1 cellular context compared by ENCODE assay signal in genomic region chr5:5351288-5352089, GRCh38.
TF ChIP-seq lines count a peak whose summit lies in the region.

No MANE protein-coding gene starts in this region.

TF ChIP-seq in K562, 482 proteins besides CTCF, POLR2A, EP300 and RAD21 (continued from another document):
- no peak for TF ChIP-seq ZNF318 (IDR thresholded peaks at IDR 0.05; ENCODE audit: borderline replicate concordance in 1 of 2, low read depth in 1 of 2)
- no peak for TF ChIP-seq ZNF12 (CRISPR knock-in tag; IDR thresholded peaks at IDR 0.05)
- no peak for TF ChIP-seq BACH1 (tag; IDR thresholded peaks at IDR 0.05)
- TF ChIP-seq ZNF592 (IDR thresholded peaks at IDR 0.05), result 0 out of 2 replicates have a peak, but pooled peaks have one; percentile 20
- TF ChIP-seq WHSC1 (IDR thresholded peaks at IDR 0.05; ENCODE audit: low read length), result no peak
- TF ChIP-seq ZNF511 (CRISPR knock-in tag; IDR thresholded peaks at IDR 0.05), result no peak
- TF ChIP-seq ZNF197 (CRISPR knock-in tag; IDR thresholded peaks at IDR 0.05; ENCODE audit: low read depth), result no peak
- TF ChIP-seq RFX1 (IDR thresholded peaks at IDR 0.05), result no peak
- no peak for TF ChIP-seq KDM5B (IDR thresholded peaks at IDR 0.05; ENCODE audit: insufficient replicate concordance, low read depth, low read length)
- no peak for TF ChIP-seq TOE1 (IDR thresholded peaks at IDR 0.05; ENCODE audit: borderline replicate concordance)
- TF ChIP-seq TOE1 (CRISPR knock-in tag; IDR thresholded peaks at IDR 0.05; ENCODE audit: borderline replicate concordance, low read depth), result no peak
- peak; percentile 96 for TF ChIP-seq FOSL1 (tag; conservative IDR thresholded peaks at IDR 0.05)
- no peak for TF ChIP-seq NR2C1 (IDR thresholded peaks at IDR 0.05)
- no peak for TF ChIP-seq NR2C1 (tag; IDR thresholded peaks at IDR 0.05)
- TF ChIP-seq HNRNPK (IDR thresholded peaks at IDR 0.05; ENCODE audit: low read depth, low read length, poor library complexity, severe bottlenecking), result no peak
- 0 out of 2 replicates have a peak, but pooled peaks have one; percentile 73 for TF ChIP-seq DMBX1 (CRISPR knock-in tag; IDR thresholded peaks at IDR 0.05; ENCODE audit: borderline replicate concordance)
- peak; percentile 69; the same call in 1 of the 2 replicates for TF ChIP-seq NFRKB (IDR thresholded peaks at IDR 0.05; ENCODE audit: low read depth)
- TF ChIP-seq ARID1B (IDR thresholded peaks at IDR 0.05), result peak; percentile 14; the same call in 1 of the 2 replicates
- no peak for TF ChIP-seq ELF4 (CRISPR knock-in tag; IDR thresholded peaks at IDR 0.05)
- TF ChIP-seq ZNF507 (tag; conservative IDR thresholded peaks at IDR 0.05), result no peak
- TF ChIP-seq POLR2AphosphoS2 (IDR thresholded peaks at IDR 0.05; ENCODE audit: low read length), result no peak
- 0 out of 2 replicates have a peak, but pooled peaks have one; percentile 47 for TF ChIP-seq ZKSCAN8 (CRISPR knock-in tag; IDR thresholded peaks at IDR 0.05)
- TF ChIP-seq TRIM24 (IDR thresholded peaks at IDR 0.05), result peak in 1 of 2 experiments; percentile 55; a peak in 2 of 4 replicates
- no peak for TF ChIP-seq IFI16 (CRISPR knock-in tag; IDR thresholded peaks at IDR 0.05)
- TF ChIP-seq MEF2D (tag; conservative IDR thresholded peaks at IDR 0.05; ENCODE audit: low read depth), result no peak
- TF ChIP-seq, protein P1, sequence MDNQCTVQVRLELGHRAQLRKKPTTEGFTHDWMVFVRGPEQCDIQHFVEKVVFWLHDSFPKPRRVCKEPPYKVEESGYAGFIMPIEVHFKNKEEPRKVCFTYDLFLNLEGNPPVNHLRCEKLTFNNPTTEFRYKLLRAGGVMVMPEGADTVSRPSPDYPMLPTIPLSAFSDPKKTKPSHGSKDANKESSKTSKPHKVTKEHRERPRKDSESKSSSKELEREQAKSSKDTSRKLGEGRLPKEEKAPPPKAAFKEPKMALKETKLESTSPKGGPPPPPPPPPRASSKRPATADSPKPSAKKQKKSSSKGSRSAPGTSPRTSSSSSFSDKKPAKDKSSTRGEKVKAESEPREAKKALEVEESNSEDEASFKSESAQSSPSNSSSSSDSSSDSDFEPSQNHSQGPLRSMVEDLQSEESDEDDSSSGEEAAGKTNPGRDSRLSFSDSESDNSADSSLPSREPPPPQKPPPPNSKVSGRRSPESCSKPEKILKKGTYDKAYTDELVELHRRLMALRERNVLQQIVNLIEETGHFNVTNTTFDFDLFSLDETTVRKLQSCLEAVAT (IDR thresholded peaks at IDR 0.05), result no peak
- no peak for TF ChIP-seq MXI1 (IDR thresholded peaks at IDR 0.05; ENCODE audit: low read depth, low read length)
- TF ChIP-seq NFIX (CRISPR knock-in tag; IDR thresholded peaks at IDR 0.05; ENCODE audit: low read depth), result no peak
- TF ChIP-seq SMARCB1 (IDR thresholded peaks at IDR 0.05; ENCODE audit: insufficient read length, low read depth), result no peak
- TF ChIP-seq ZNF778 (CRISPR knock-in tag; IDR thresholded peaks at IDR 0.05), result no peak
- no peak for TF ChIP-seq TEAD2 (tag; IDR thresholded peaks at IDR 0.05)
- TF ChIP-seq KLF1 (tag; IDR thresholded peaks at IDR 0.05), result no peak
- TF ChIP-seq SNIP1 (IDR thresholded peaks at IDR 0.05; ENCODE audit: low read depth), result no peak
- peak in 1 of 2 experiments; percentile 58 for TF ChIP-seq E2F6 (IDR thresholded peaks at IDR 0.05; ENCODE audit: borderline replicate concordance in 1 of 2, extremely low read depth in 1 of 2, insufficient read depth in 1 of 2, insufficient read length in 1 of 2, low read depth in 1 of 2, low read length in 1 of 2, poor library complexity in 1 of 2, severe bottlenecking in 1 of 2)
- TF ChIP-seq FOXA3 (CRISPR knock-in tag; conservative IDR thresholded peaks at IDR 0.05 in 1 of 2, IDR thresholded peaks at IDR 0.05 in 1 of 2), result no peak
- peak; percentile 25; the same call in 1 of the 2 replicates for TF ChIP-seq EP400 (IDR thresholded peaks at IDR 0.05)
- TF ChIP-seq MYBL2 (IDR thresholded peaks at IDR 0.05; ENCODE audit: low read depth), result no peak
- no peak for TF ChIP-seq MYBL2 (CRISPR knock-in tag; IDR thresholded peaks at IDR 0.05; ENCODE audit: borderline replicate concordance)
